ENCODE assay signal across 19 cellular contexts in genomic region chr3:12477256-12477655, GRCh38.
"Had no signal": no experiment of that assay in that cellular context is flagged by ENCODE, and none has a peak within 500 bp of the region (broad histone marks: within the 10 kb centered on the region; RNA-seq: fewer than 3 reads in every experiment).

No MANE protein-coding gene starts in this region.

- H3K9me3 Mint-ChIP-seq: activated CD4-positive, alpha-beta T cell treated with anti-CD3 and anti-CD28 coated beads, Interleukin-2, amount 10 ng/mL, durations not matched to agents 24 days and 14 days; activated CD8-positive, alpha-beta T cell treated with anti-CD3 and anti-CD28 coated beads for 36 hours; naive B cell; neural progenitor cell had no signal

- H3K4me2 ChIP-seq: neural progenitor cell, smooth muscle cell had no signal

- H3K4me1 Mint-ChIP-seq: neural progenitor cell had no signal

- H3K36me3 Mint-ChIP-seq: activated CD8-positive, alpha-beta memory T cell treated with anti-CD3 and anti-CD28 coated beads, Interleukin-2, amount 10 ng/mL, durations not matched to agents 7 days and 5 days; naive B cell; neural progenitor cell had no signal

- H2AFZ ChIP-seq: neural progenitor cell had no signal

- H3K4me1 ChIP-seq: neural progenitor cell had no signal

- H3K9me3 ChIP-seq: heart right ventricle had no signal

- DNase-seq: activated CD4-positive, alpha-beta T cell treated with anti-CD3 and anti-CD28 coated beads, Interleukin-2, amount 10 ng/mL, durations not matched to agents 24 days and 14 days; activated CD8-positive, alpha-beta memory T cell treated with anti-CD3 and anti-CD28 coated beads, Interleukin-2, amount 10 ng/mL, durations not matched to agents 7 days and 5 days; activated CD8-positive, alpha-beta T cell treated with anti-CD3 and anti-CD28 coated beads for 36 hours; activated naive CD4-positive, alpha-beta T cell; effector CD8-positive, alpha-beta T cell; erythroblast; heart right ventricle; islet precursor cell; left cardiac atrium; naive B cell; stimulated activated CD4-positive, alpha-beta T cell treated with anti-CD3 and anti-CD28 coated beads, Interleukin-15, amount 100 ng/mL, for 24 hours; stimulated activated CD4-positive, alpha-beta T cell treated with anti-CD3 and anti-CD28 coated beads, Interleukin-2, amount 100 ng/mL, for 48 hours; stimulated activated CD8-positive, alpha-beta memory T cell treated with anti-CD3 and anti-CD28 coated beads, Interleukin-4, amount 100 ng/mL, for 48 hours; stimulated activated naive CD4-positive, alpha-beta T cell had no signal

- H3K36me3 ChIP-seq: cardiac muscle cell, heart right ventricle, neural progenitor cell had no signal

- H3K27me3 ChIP-seq: cardiac muscle cell, heart right ventricle, neural progenitor cell had no signal

- H3K4me3 ChIP-seq: cardiac muscle cell, heart right ventricle, neural progenitor cell, smooth muscle cell had no signal

- H3K27me3 Mint-ChIP-seq: activated CD4-positive, alpha-beta T cell treated with anti-CD3 and anti-CD28 coated beads, Interleukin-2, amount 10 ng/mL, durations not matched to agents 24 days and 14 days; activated CD8-positive, alpha-beta memory T cell treated with anti-CD3 and anti-CD28 coated beads, Interleukin-2, amount 10 ng/mL, durations not matched to agents 7 days and 5 days; activated CD8-positive, alpha-beta T cell treated with anti-CD3 and anti-CD28 coated beads for 36 hours had no signal

- ATAC-seq: activated CD4-positive, CD25-positive, alpha-beta regulatory T cell treated with anti-CD3 and anti-CD28 coated beads, Interleukin-2, amount 50 U/mL, for 24 hours; activated CD8-positive, alpha-beta memory T cell treated with anti-CD3 and anti-CD28 coated beads, Interleukin-2, amount 10 ng/mL, durations not matched to agents 7 days and 5 days; activated CD8-positive, alpha-beta T cell treated with anti-CD3 and anti-CD28 coated beads for 36 hours; heart right ventricle; left cardiac atrium; sciatic nerve had no signal

- H3K27ac ChIP-seq: cardiac muscle cell, neural progenitor cell had no signal

- H3K4me3 Mint-ChIP-seq: activated CD4-positive, alpha-beta T cell treated with anti-CD3 and anti-CD28 coated beads, Interleukin-2, amount 10 ng/mL, durations not matched to agents 24 days and 14 days; activated CD8-positive, alpha-beta memory T cell treated with anti-CD3 and anti-CD28 coated beads, Interleukin-2, amount 10 ng/mL, durations not matched to agents 7 days and 5 days; activated CD8-positive, alpha-beta T cell treated with anti-CD3 and anti-CD28 coated beads for 36 hours; naive B cell; neural progenitor cell had no signal

- H3K27ac Mint-ChIP-seq: activated CD4-positive, alpha-beta T cell treated with anti-CD3 and anti-CD28 coated beads, Interleukin-2, amount 10 ng/mL, durations not matched to agents 24 days and 14 days; activated CD8-positive, alpha-beta memory T cell treated with anti-CD3 and anti-CD28 coated beads, Interleukin-2, amount 10 ng/mL, durations not matched to agents 7 days and 5 days; activated CD8-positive, alpha-beta T cell treated with anti-CD3 and anti-CD28 coated beads for 36 hours; neural progenitor cell had no signal
